2 cellular contexts compared by ENCODE assay signal in genomic region chr7:51017576-51018535, GRCh38.
TF ChIP-seq lines count a peak whose summit lies in the region.

No MANE protein-coding gene starts in this region.

TF ChIP-seq in IMR-90, 13 proteins besides CTCF, POLR2A, EP300 and RAD21:
- TF ChIP-seq NFE2L2 (IDR thresholded peaks at IDR 0.05; ENCODE audit: low read depth, low read length) (no peak), MAZ (IDR thresholded peaks at IDR 0.05; ENCODE audit: borderline replicate concordance, low read depth, low read length) (no peak), RCOR1 (IDR thresholded peaks at IDR 0.05; ENCODE audit: insufficient replicate concordance, low read length) (no peak), FOS (IDR thresholded peaks at IDR 0.05; ENCODE audit: low read depth, low read length) (no peak), MXI1 (IDR thresholded peaks at IDR 0.05; ENCODE audit: borderline replicate concordance, low read depth, low read length) (no peak)

TF ChIP-seq in GM23338, 12 proteins besides CTCF, POLR2A, EP300 and RAD21:
- TF ChIP-seq ETS1 (IDR thresholded peaks at IDR 0.05) (no peak), ZNF331 (CRISPR knock-in tag; IDR thresholded peaks at IDR 0.05; ENCODE audit: low read depth) (no peak), EZH2 (IDR thresholded peaks at IDR 0.05; ENCODE audit: low read depth, unreplicated experiment) (no peak), STAT1 (IDR thresholded peaks at IDR 0.05; ENCODE audit: unreplicated experiment) (no peak), ZNF462 (CRISPR knock-in tag; IDR thresholded peaks at IDR 0.05) (no peak), ZNF114 (CRISPR knock-in tag; IDR thresholded peaks at IDR 0.05) (no peak), EZH2phosphoT487 (IDR thresholded peaks at IDR 0.05; ENCODE audit: unreplicated experiment) (no peak), CREB1 (CRISPR knock-in tag; IDR thresholded peaks at IDR 0.05; ENCODE audit: low read depth) (no peak), REST (IDR thresholded peaks at IDR 0.05; ENCODE audit: unreplicated experiment) (no peak), JUNB (IDR thresholded peaks at IDR 0.05; ENCODE audit: unreplicated experiment) (no peak), NANOG (IDR thresholded peaks at IDR 0.05; ENCODE audit: borderline replicate concordance) (no peak), POLR2AphosphoS5 (IDR thresholded peaks at IDR 0.05; ENCODE audit: low read depth) (no peak)
TF ChIP-seq in GM23338: peak in this region for 0.
